Comparison of ENCODE assay signal across 14 cellular contexts in the genomic region with DNA sequence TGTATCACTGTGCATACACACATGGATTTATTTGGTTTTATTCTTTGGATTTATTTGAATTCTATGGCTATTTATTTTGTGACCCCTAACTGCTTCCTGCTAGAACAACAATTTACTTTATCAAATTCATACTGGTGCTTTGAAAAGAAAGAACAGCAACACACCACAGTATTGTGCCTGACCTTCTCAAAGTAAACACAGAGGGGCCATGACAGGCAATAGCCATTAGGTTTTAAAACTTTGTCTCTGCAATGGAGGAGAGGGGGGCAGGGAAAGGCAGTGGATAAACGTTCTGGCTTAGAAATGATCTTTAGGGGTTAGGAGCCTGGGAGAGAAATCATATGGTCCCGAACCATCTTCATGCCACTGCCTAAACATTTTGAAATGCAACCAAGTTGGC. TPM values are rescaled to one million over a fixed set of nuclear protein-coding genes. Genes with fewer than 3 reads are reported as not detected.
DNase-seq lines count a peak whose midpoint lies in the region; ATAC-seq and TF ChIP-seq lines count a peak whose summit lies in the region.
"Had no signal": no experiment of that assay in that cellular context is flagged by ENCODE, and none has a peak within 500 bp of the region (broad histone marks: within the 10 kb centered on the region; RNA-seq: fewer than 3 reads in every experiment).

No MANE protein-coding gene starts in this region.

- H2BK120ac ChIP-seq in trophoblast cell (ENCODE audit: insufficient read depth, low read length, poor library complexity) = no peak overlapping the region

- peak; percentile 12 for DNase-seq in HuH-7 (ENCODE audit: low spot score)
- DNase-seq in trophoblast cell = no peak
- no peak for DNase-seq in DMS 273 treated with DMSO at 0.1 percent for 48 hours (lab: John Stamatoyannopoulos, UW)
- DNase-seq in smooth muscle cell (lab: John Stamatoyannopoulos, UW; ENCODE audit: unreplicated experiment) = no peak
- DNase-seq: CD8-positive, alpha-beta memory T cell; MV-4-11; NCI-H1417 treated with DMSO at 0.1 percent for 48 hours; NCI-H2029; NCI-H2171 treated with DMSO at 0.1 percent for 48 hours; NCI-H524; RPMI8226 had no signal

- no peak overlapping the region for H3K4me3 Mint-ChIP-seq in brain
- H3K4me3 Mint-ChIP-seq: CD8-positive, alpha-beta memory T cell had no signal

- no peak for ATAC-seq in HG03378 (IDR thresholded peaks at IDR 0.05; ENCODE audit: unreplicated experiment)

- peaks cover 58% of the 10 kb centered on the region for H3K36me3 Mint-ChIP-seq in brain
- H3K36me3 Mint-ChIP-seq: CD8-positive, alpha-beta memory T cell had no signal

- H3K27ac ChIP-seq in iPS-20b (ENCODE audit: low read length) (peak overlapping the region; percentile 10), trophoblast cell (ENCODE audit: low read depth, low read length) (no peak overlapping the region), smooth muscle cell (ENCODE audit: low read depth) (no peak overlapping the region)

- peaks cover 21% of the 10 kb centered on the region for H3K79me2 ChIP-seq in trophoblast cell (ENCODE audit: control insufficient read depth, insufficient read depth, low read length, poor library complexity)
- H3K79me2 ChIP-seq in smooth muscle cell (ENCODE audit: low read depth) = peaks cover 97% of the 10 kb centered on the region

- no peak overlapping the region for H3K18ac ChIP-seq in trophoblast cell (ENCODE audit: low read length)

- no peak overlapping the region for H3K23ac ChIP-seq in trophoblast cell (ENCODE audit: low read length)

- H4K12ac ChIP-seq in trophoblast cell (ENCODE audit: low read depth, low read length) = no peak overlapping the region

- H4K91ac ChIP-seq in trophoblast cell (ENCODE audit: low read depth, low read length) = no peak overlapping the region

- H3K27me3 ChIP-seq in iPS-20b (ENCODE audit: insufficient read depth, low read length) (no peaks in the 10 kb centered on the region), trophoblast cell (ENCODE audit: insufficient read depth, low read length) (no peaks in the 10 kb centered on the region), smooth muscle cell (ENCODE audit: low read depth) (no peaks in the 10 kb centered on the region)

- H3K14ac ChIP-seq in trophoblast cell (ENCODE audit: low read length) = no peak overlapping the region

- no peak overlapping the region for H2AFZ ChIP-seq in trophoblast cell (ENCODE audit: insufficient read depth, low read length, poor library complexity)
- H2AFZ ChIP-seq in smooth muscle cell (ENCODE audit: low read depth) = no peak overlapping the region

- H3K4me3 ChIP-seq in iPS-20b (ENCODE audit: low read length) (no peak overlapping the region), trophoblast cell (ENCODE audit: low read depth, low read length) (no peak overlapping the region), smooth muscle cell (no peak overlapping the region)

- H3K9me3 ChIP-seq in iPS-20b (ENCODE audit: insufficient read depth, low read depth, low read length) (no peaks in the 10 kb centered on the region), trophoblast cell (ENCODE audit: insufficient read depth, low read depth, low read length) (no peaks in the 10 kb centered on the region), smooth muscle cell (replicated peaks; ENCODE audit: low read depth) (no peaks in the 10 kb centered on the region)

- H3K4me2 ChIP-seq in trophoblast cell (ENCODE audit: low read length) (no peak overlapping the region), smooth muscle cell (no peak overlapping the region)

- peaks cover 57% of the 10 kb centered on the region for H3K4me1 ChIP-seq in iPS-20b (ENCODE audit: insufficient read depth, low read length)
- H3K4me1 ChIP-seq in trophoblast cell (ENCODE audit: control insufficient read depth in 1 of 2, insufficient read depth in 2 of 2, low read length in 2 of 2) = peaks cover 3 to 9% of the 10 kb centered on the region in 2 experiments
- H3K4me1 ChIP-seq in smooth muscle cell (ENCODE audit: low read depth) = peaks cover 10% of the 10 kb centered on the region

- H4K20me1 ChIP-seq in smooth muscle cell (ENCODE audit: low read depth) = peaks cover 100% of the 10 kb centered on the region

- H3K79me1 ChIP-seq in trophoblast cell (ENCODE audit: low read length) = no peaks in the 10 kb centered on the region

- no peaks in the 10 kb centered on the region for H3K27me3 Mint-ChIP-seq in brain

- H2BK12ac ChIP-seq in trophoblast cell (ENCODE audit: low read length) = no peak overlapping the region

- H3K9ac ChIP-seq in iPS-20b (ENCODE audit: low read depth, low read length) (0 out of 2 replicates have a peak overlapping the region, but pooled peaks have one; percentile 7), trophoblast cell (ENCODE audit: low read length) (no peak overlapping the region), smooth muscle cell (ENCODE audit: low read depth) (no peak overlapping the region)

- peaks cover 4% of the 10 kb centered on the region for H3F3A ChIP-seq in smooth muscle cell (ENCODE audit: low read depth)

- no peak overlapping the region for H2BK5ac ChIP-seq in trophoblast cell (ENCODE audit: low read depth, low read length, poor library complexity)

- WGBS in trophoblast cell (ENCODE audit: extremely low coverage, insufficient coverage, insufficient read length) = no CpG with 5 or more reads among the region's 2 CpGs
- WGBS in smooth muscle cell (ENCODE audit: low lambda C conversion rate) = 38% methylated on average over 2 of the region's 2 CpGs

- H3K4me1 Mint-ChIP-seq in brain = peaks cover 78% of the 10 kb centered on the region
- H3K4me1 Mint-ChIP-seq: CD8-positive, alpha-beta memory T cell had no signal

- peak overlapping the region; percentile 13 to 73 (median 52) for H3K27ac Mint-ChIP-seq in brain
- H3K27ac Mint-ChIP-seq: CD8-positive, alpha-beta memory T cell had no signal

- H2AK5ac ChIP-seq in trophoblast cell (ENCODE audit: low read length) = no peak overlapping the region

- H3K36me3 ChIP-seq in iPS-20b (ENCODE audit: insufficient read depth, low read depth, low read length) (peaks cover 27% of the 10 kb centered on the region), trophoblast cell (ENCODE audit: control insufficient read depth in 1 of 2, insufficient read depth in 2 of 2, low read length in 2 of 2) (peaks cover 16 to 41% of the 10 kb centered on the region in 2 experiments), smooth muscle cell (ENCODE audit: low read depth) (peaks cover 6% of the 10 kb centered on the region)

- peak overlapping the region; percentile 8 for H3K4ac ChIP-seq in trophoblast cell (ENCODE audit: low read depth, low read length)

- H3K9me3 Mint-ChIP-seq in brain = peaks cover 0 to 6% (median 0%) of the 10 kb centered on the region in 5 experiments

- H4K8ac ChIP-seq in trophoblast cell (ENCODE audit: low read depth, low read length) = no peak overlapping the region

- TF ChIP-seq CTCF in brain (conservative IDR thresholded peaks at IDR 0.05) = no peak
- no peak for TF ChIP-seq CTCF in smooth muscle cell (IDR thresholded peaks at IDR 0.05; ENCODE audit: borderline replicate concordance, insufficient read depth, poor library complexity, severe bottlenecking)

RNA-seq across cellular contexts. Expression of gene PLPP3, which starts 40.0 kb away (rescaled TPM):
- 54.2 TPM for polyA plus RNA-seq in brain (ENCODE audit: insufficient read depth, low read depth, low replicate concordance)
- 289 and 308 TPM in 2 replicates for polyA plus RNA-seq in trophoblast cell (2013)
- total RNA-seq in smooth muscle cell = 74.3 and 81.5 TPM in 2 replicates
- 48.5 and 56.9 TPM in 2 replicates for polyA plus RNA-seq in smooth muscle cell
- polyA plus RNA-seq: CD8-positive, alpha-beta memory T cell had no signal
